34 cellular contexts compared by ENCODE assay signal in genomic region chr14:100865682-100866591, GRCh38. TPM values are rescaled to one million over a fixed set of nuclear protein-coding genes. Genes with fewer than 3 reads are reported as not detected.
DNase-seq lines count a peak whose midpoint lies in the region; ATAC-seq, FAIRE-seq and TF ChIP-seq lines count a peak whose summit lies in the region.
"Had no signal": no experiment of that assay in that cellular context is flagged by ENCODE, and none has a peak within 500 bp of the region (broad histone marks: within the 10 kb centered on the region; RNA-seq: fewer than 3 reads in every experiment).

No MANE protein-coding gene starts in this region.

- H3K9me2 ChIP-seq in hepatocyte (replicated peaks; ENCODE audit: insufficient read depth) = no peaks in the 10 kb centered on the region

- H3K4me3 ChIP-seq in RWPE2 (ENCODE audit: severe bottlenecking) = no peak overlapping the region
- no peak overlapping the region for H3K4me3 ChIP-seq in kidney (ENCODE audit: low read length in 2 of 2)
- no peak overlapping the region for H3K4me3 ChIP-seq in hepatocyte
- H3K4me3 ChIP-seq: SK-N-MC, testis had no signal

- no peak for TF ChIP-seq CTCF in RWPE2 (IDR thresholded peaks at IDR 0.05; ENCODE audit: poor library complexity, severe bottlenecking)
- no peak for TF ChIP-seq CTCF in kidney (IDR thresholded peaks at IDR 0.05; ENCODE audit: borderline replicate concordance, extremely low read depth, insufficient read depth)
- no peak for TF ChIP-seq CTCF in GM13977 (IDR thresholded peaks at IDR 0.05; ENCODE audit: extremely low read depth, insufficient read depth, missing control alignments)
- TF ChIP-seq CTCF in hepatocyte (IDR thresholded peaks at IDR 0.05; ENCODE audit: poor library complexity) = no peak

- H3K4me1 ChIP-seq in RWPE2 (ENCODE audit: insufficient read depth, poor library complexity, severe bottlenecking) (peaks cover 4% of the 10 kb centered on the region), kidney (ENCODE audit: control insufficient read depth in 1 of 2, insufficient read depth in 1 of 2, low read depth in 1 of 2, low read length in 2 of 2) (no peaks in the 10 kb centered on the region), hepatocyte (ENCODE audit: insufficient read depth) (no peaks in the 10 kb centered on the region)
- H3K4me1 ChIP-seq: testis had no signal

- H3K9me3 ChIP-seq in RWPE2 (ENCODE audit: severe bottlenecking) = no peaks in the 10 kb centered on the region
- no peaks in the 10 kb centered on the region for H3K9me3 ChIP-seq in kidney (ENCODE audit: control insufficient read depth in 1 of 2, low read length in 2 of 2)
- H3K9me3 ChIP-seq in hepatocyte (ENCODE audit: low read depth) = no peaks in the 10 kb centered on the region
- H3K9me3 ChIP-seq: testis had no signal

- H3K27ac ChIP-seq in RWPE2 (ENCODE audit: poor library complexity, severe bottlenecking) = no peak overlapping the region
- H3K27ac ChIP-seq in kidney (ENCODE audit: low read depth in 2 of 2, low read length in 2 of 2) = no peak overlapping the region
- no peak overlapping the region for H3K27ac ChIP-seq in hepatocyte
- H3K27ac ChIP-seq: RWPE1, SK-N-MC, testis had no signal

- H4K20me1 ChIP-seq in hepatocyte (ENCODE audit: insufficient read depth, poor library complexity, severe bottlenecking) = no peaks in the 10 kb centered on the region

- no peak overlapping the region for H3K4me2 ChIP-seq in hepatocyte

- FAIRE-seq in kidney (lab: Jason Lieb, UNC) = no peak
- FAIRE-seq: endothelial cell of umbilical vein, GM18507, H54, small intestine had no signal

- no peaks in the 10 kb centered on the region for H3K27me3 ChIP-seq in RWPE2 (ENCODE audit: insufficient read depth, poor library complexity, severe bottlenecking)
- H3K27me3 ChIP-seq in hepatocyte = no peaks in the 10 kb centered on the region
- H3K27me3 ChIP-seq: testis had no signal

- no peaks in the 10 kb centered on the region for H3K79me2 ChIP-seq in hepatocyte

- no peak overlapping the region for H3K9ac ChIP-seq in kidney (ENCODE audit: low read length in 2 of 2)

- intact Hi-C loops in kidney (cut with DNase I) = no loop called here
- intact Hi-C loops in sciatic nerve (cut with DNase I) = no loop called here

- DNase-seq in activated CD8-positive, alpha-beta memory T cell treated with anti-CD3 and anti-CD28 coated beads, Interleukin-2, amount 50 U/mL, for 4 hours = peak; percentile 8
- no peak for DNase-seq in activated CD8-positive, alpha-beta memory T cell treated with anti-CD3 and anti-CD28 coated beads, Interleukin-2, amount 50 U/mL, for 48 hours
- DNase-seq in RWPE2 (ENCODE audit: low spot score) (peak; percentile 58), kidney (peak; percentile 54), sciatic nerve (ENCODE audit: low spot score) (peak; percentile 59), GM13977 (ENCODE audit: low spot score) (no peak), hepatocyte (ENCODE audit: low spot score) (no peak), C1 segment of cervical spinal cord (lab: John Stamatoyannopoulos, UW) (no peak)
- DNase-seq: 8988T; activated CD4-positive, alpha-beta T cell treated with anti-CD3 and anti-CD28 coated beads, Interleukin-2, amount 50 U/mL, for 4 hours; activated CD8-positive, alpha-beta memory T cell treated with anti-CD3 and anti-CD28 coated beads, Interleukin-2, amount 10 ng/mL, durations not matched to agents 7 days and 5 days; activated naive CD4-positive, alpha-beta T cell treated with anti-CD3 and anti-CD28 coated beads, Interleukin-2, amount 10 ng/mL, durations not matched to agents 7 days and 5 days; amniotic stem cell; CD4-positive, CD25-positive, alpha-beta regulatory T cell; KG1; midbrain; naive thymus-derived CD4-positive, alpha-beta T cell; NCI-H1092 treated with DMSO at 0.1 percent for 48 hours; NCI-H2029; NCI-H526; OCI-M1; small intestine; stimulated activated naive CD8-positive, alpha-beta T cell treated with anti-CD3 and anti-CD28 coated beads, Interleukin-15, Interleukin-2, amounts not matched to agents 100 U/mL and 50 U/mL, for 24 hours; testis had no signal

- ATAC-seq in RWPE2 (ENCODE audit: low read depth) (no peak), sciatic nerve (no peak)
- ATAC-seq: activated CD4-positive, CD25-positive, alpha-beta regulatory T cell treated with anti-CD3 and anti-CD28 coated beads, Interleukin-2, amount 50 U/mL, for 24 hours; activated CD8-positive, alpha-beta memory T cell treated with anti-CD3 and anti-CD28 coated beads, Interleukin-2, amount 10 ng/mL, durations not matched to agents 7 days and 5 days; naive thymus-derived CD4-positive, alpha-beta T cell; stimulated activated naive CD8-positive, alpha-beta T cell treated with anti-CD3 and anti-CD28 coated beads, Interleukin-15, Interleukin-2, amounts not matched to agents 100 U/mL and 50 U/mL, for 24 hours; T-helper 17 cell had no signal

- 94% methylated on average over 21 of the region's 22 CpGs for WGBS in hepatocyte (ENCODE audit: low lambda C conversion rate, missing lambda C conversion rate)

- in situ Hi-C loops in GM13977 (cut with MboI; ENCODE audit: low pct_unique_long_range_greater_than_20kb, low sequenced_read_pairs, unreplicated experiment) = loop anchor here (25.0 kb wide), 1 partner anchor 771 kb away; no protein-coding TSS in a partner anchor

- H3K36me3 ChIP-seq in RWPE2 (ENCODE audit: low read depth) (no peaks in the 10 kb centered on the region), kidney (ENCODE audit: control insufficient read depth in 1 of 2, insufficient read depth in 2 of 2, low read length in 2 of 2) (no peaks in the 10 kb centered on the region), hepatocyte (replicated peaks; ENCODE audit: insufficient read depth, low read depth) (no peaks in the 10 kb centered on the region)

- no peak overlapping the region for H2AFZ ChIP-seq in hepatocyte

RNA-seq across cellular contexts. Expression of gene RTL1, which starts 37.6 kb away (rescaled TPM):
- total RNA-seq in kidney = not detected
- polyA plus RNA-seq in kidney (ENCODE audit: insufficient read depth, low read depth, low replicate concordance) = not detected
- total RNA-seq in sciatic nerve = not detected
- 1.5 and 2.6 TPM in 2 replicates for total RNA-seq in hepatocyte
- polyA plus RNA-seq in hepatocyte = 1.4 TPM in 2 replicates
- total RNA-seq: activated CD8-positive, alpha-beta memory T cell treated with anti-CD3 and anti-CD28 coated beads, Interleukin-2, amount 10 ng/mL, durations not matched to agents 7 days and 5 days; CD4-positive, CD25-positive, alpha-beta regulatory T cell; endothelial cell of umbilical vein; fibroblast of lung; MCF 10A; naive thymus-derived CD4-positive, alpha-beta T cell; omental fat pad; T-helper 17 cell had no signal
- polyA plus RNA-seq: CD4-positive, CD25-positive, alpha-beta regulatory T cell; endothelial cell of umbilical vein; fibroblast of lung; naive thymus-derived CD4-positive, alpha-beta T cell; small intestine had no signal

RNA-seq across cellular contexts. Expression of gene MEG3, which starts 40.0 kb away (rescaled TPM):
- 24.0 TPM for total RNA-seq in kidney
- polyA plus RNA-seq in kidney (ENCODE audit: insufficient read depth, low read depth, low replicate concordance) = 29.6 TPM
- 154 TPM for total RNA-seq in sciatic nerve
- total RNA-seq in hepatocyte = not detected in 2 replicates
- polyA plus RNA-seq in hepatocyte = 0.16 TPM in 1 of 2 replicates, not detected in the other
- total RNA-seq: activated CD8-positive, alpha-beta memory T cell treated with anti-CD3 and anti-CD28 coated beads, Interleukin-2, amount 10 ng/mL, durations not matched to agents 7 days and 5 days; MCF 10A had no signal
- polyA plus RNA-seq: CD4-positive, CD25-positive, alpha-beta regulatory T cell; naive thymus-derived CD4-positive, alpha-beta T cell had no signal

Comparison
In these comparisons a context has a peak if more than half of its experiments do, and no peak if none do; other contexts are left out.
1. DNase-seq: peak in activated CD8-positive, alpha-beta memory T cell treated with anti-CD3 and anti-CD28 coated beads, Interleukin-2, amount 50 U/mL, for 4 hours (single experiment), RWPE2 (single experiment), kidney (single experiment) and sciatic nerve (single experiment); none in activated CD8-positive, alpha-beta memory T cell treated with anti-CD3 and anti-CD28 coated beads, Interleukin-2, amount 50 U/mL, for 48 hours (single experiment), GM13977 (single experiment), hepatocyte (single experiment) and C1 segment of cervical spinal cord (0 of 14).
2. RNA of gene MEG3, which starts 40.0 kb away (total RNA-seq): 154 TPM in sciatic nerve (single experiment) and 24.0 TPM in kidney (single experiment); not detected in hepatocyte; every median in the first group is over 10 times any median in the second.